ENCODE assay signal across 16 cellular contexts in the genomic region with DNA sequence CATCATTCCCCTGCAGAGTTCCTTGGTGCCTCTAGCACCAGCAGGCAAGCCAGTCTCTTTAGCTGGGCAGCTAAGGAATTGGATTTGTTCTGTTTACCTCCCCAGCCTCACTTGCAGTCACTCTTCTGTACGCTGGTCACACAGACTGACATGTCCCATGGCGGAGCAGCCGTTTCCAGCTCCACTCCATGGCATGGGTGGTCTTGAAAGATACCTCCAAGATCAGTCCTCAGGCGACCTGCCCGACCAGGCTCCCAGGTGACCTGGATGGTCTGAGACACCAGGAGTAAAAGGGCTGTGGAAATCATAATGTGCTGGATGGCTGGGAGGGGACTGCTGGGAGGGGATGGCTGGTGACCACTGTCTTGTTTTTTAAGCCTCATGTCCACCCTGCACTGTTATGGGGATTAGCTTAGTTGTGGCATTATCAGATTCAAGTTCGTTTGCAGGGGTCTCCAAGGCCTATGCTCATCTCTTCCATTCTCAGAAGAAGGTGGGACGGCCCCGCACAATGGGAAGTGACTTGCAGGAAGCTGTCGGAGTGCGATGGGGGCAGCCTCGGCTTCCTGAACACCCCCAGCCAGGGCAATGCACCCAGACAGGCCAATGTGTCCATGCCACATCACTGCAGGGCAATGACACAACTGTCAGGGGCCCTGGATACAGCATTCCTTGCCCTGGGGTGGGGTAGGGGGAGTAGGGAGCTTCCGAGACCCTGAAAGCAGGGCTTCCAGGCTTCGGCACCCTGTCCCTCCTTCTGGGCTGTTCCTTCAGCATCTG.
DNase-seq lines count a peak whose midpoint lies in the region; ATAC-seq, FAIRE-seq and TF ChIP-seq lines count a peak whose summit lies in the region.
"Had no signal": no experiment of that assay in that cellular context is flagged by ENCODE, and none has a peak within 500 bp of the region (broad histone marks: within the 10 kb centered on the region; RNA-seq: fewer than 3 reads in every experiment).

No MANE protein-coding gene starts in this region.

- H2BK5ac ChIP-seq in IMR-90 (ENCODE audit: low read depth, low read length, poor library complexity, severe bottlenecking) (no peak overlapping the region), H1 (ENCODE audit: low read depth, low read length) (no peak overlapping the region), neuronal stem cell (ENCODE audit: low read length) (no peak overlapping the region)

- no peak for TF ChIP-seq CTCF in IMR-90 (conservative IDR thresholded peaks at IDR 0.05; ENCODE audit: low read depth, low read length)
- TF ChIP-seq CTCF in H1 (IDR thresholded peaks at IDR 0.05; ENCODE audit: control extremely low read depth in 1 of 3, insufficient read depth in 1 of 3, low read depth in 1 of 3, low read length in 3 of 3): no peak

- H2BK120ac ChIP-seq in IMR-90 (ENCODE audit: low read depth, low read length): no peak overlapping the region
- no peak overlapping the region for H2BK120ac ChIP-seq in H1 (replicated peaks; ENCODE audit: low read depth, low read length)
- no peak overlapping the region for H2BK120ac ChIP-seq in neuronal stem cell (ENCODE audit: low read depth, low read length)

- POLR2A ChIA-PET in IMR-90 (lab: Charles Lee; ENCODE audit: unreplicated experiment) (no interaction called here), H1 (lab: Charles Lee; ENCODE audit: partially characterized antibody) (no interaction called here)

- H3K23ac ChIP-seq in IMR-90 (ENCODE audit: low read depth, low read length) (no peak overlapping the region), H1 (ENCODE audit: insufficient read length) (no peak overlapping the region), neuronal stem cell (ENCODE audit: low read depth, low read length, poor library complexity) (no peak overlapping the region)

- no peaks in the 10 kb centered on the region for H3K79me2 ChIP-seq in H1 (ENCODE audit: control insufficient read depth in 1 of 2, insufficient read depth in 2 of 2, low read length in 2 of 2)

- H4K8ac ChIP-seq in IMR-90 (ENCODE audit: low read depth in 2 of 2, low read length in 2 of 2): no peak overlapping the region
- peak overlapping the region; percentile 63; the same call in 1 of the 2 replicates for H4K8ac ChIP-seq in H1 (ENCODE audit: extremely low read depth, insufficient read depth, low read length)
- no peak overlapping the region for H4K8ac ChIP-seq in neuronal stem cell (ENCODE audit: low read depth, low read length)

- no peak for DNase-seq in IMR-90
- DNase-seq in H1 (ENCODE audit: low read depth in 1 of 2, low spot score in 2 of 2): no peak
- no peak for DNase-seq in neuronal stem cell (ENCODE audit: low spot score)
- no peak for DNase-seq in NCI-H748 treated with DMSO at 0.1 percent for 48 hours (lab: John Stamatoyannopoulos, UW)
- no peak for DNase-seq in Kasumi-1 (lab: John Stamatoyannopoulos, UW)
- DNase-seq in NOMO-1 treated with DMSO at 0.1 percent for 48 hours (lab: John Stamatoyannopoulos, UW; ENCODE audit: unreplicated experiment): no peak
- DNase-seq: C1 segment of cervical spinal cord; CD4-positive, alpha-beta memory T cell; COR-L47; DMS153; DND-41; GM23248; H9 had no signal

- H3K27me3 ChIP-seq in IMR-90 (ENCODE audit: control insufficient read depth, insufficient read depth, low read length) (no peaks in the 10 kb centered on the region), H1 (replicated peaks in 1 of 4; ENCODE audit: control insufficient read depth in 3 of 4, extremely low read depth in 1 of 4, insufficient read depth in 3 of 4, low read length in 3 of 4) (no peaks in the 10 kb centered on the region; a peak in 1 of 7 replicates), neuronal stem cell (ENCODE audit: control insufficient read depth in 3 of 3, insufficient read depth in 3 of 3, low read depth in 1 of 3, low read length in 3 of 3) (no peaks in the 10 kb centered on the region)

- H3K27ac ChIP-seq in IMR-90 (ENCODE audit: insufficient read depth, low read length): no peak overlapping the region
- H3K27ac ChIP-seq in H1 (ENCODE audit: low read depth, low read length): no peak overlapping the region
- no peak overlapping the region for H3K27ac ChIP-seq in neuronal stem cell (replicated peaks; ENCODE audit: low read length)
- H3K27ac ChIP-seq: GM23248 had no signal

- H3K4me3 ChIP-seq in IMR-90 (ENCODE audit: insufficient read depth, low read depth, low read length): no peak overlapping the region
- H3K4me3 ChIP-seq in H1 (ENCODE audit: extremely low read depth in 1 of 4, insufficient read depth in 2 of 4, low read depth in 3 of 4, low read length in 4 of 4): no peak overlapping the region
- no peak overlapping the region for H3K4me3 ChIP-seq in neuronal stem cell (ENCODE audit: low read length in 2 of 2)
- H3K4me3 ChIP-seq: GM23248 had no signal

- no peak overlapping the region for H3K4me2 ChIP-seq in IMR-90 (ENCODE audit: low read depth, low read length)
- no peak overlapping the region for H3K4me2 ChIP-seq in H1 (ENCODE audit: insufficient read depth in 1 of 2, low read depth in 2 of 2, low read length in 2 of 2)
- no peak overlapping the region for H3K4me2 ChIP-seq in neuronal stem cell (ENCODE audit: insufficient read depth, low read length, poor library complexity, severe bottlenecking)

- H3K56ac ChIP-seq in IMR-90 (ENCODE audit: extremely low read depth, insufficient read depth, low read length) (no peak overlapping the region), H1 (replicated peaks; ENCODE audit: insufficient read length, low read depth, low read length) (no peak overlapping the region)

- in situ Hi-C loops in IMR-90 (cut with MboI; ENCODE audit: low sequenced_read_pairs): no loop called here

- no TSS peak for BruUV-seq in IMR-90 (replicated peaks; lab: Mats Ljungman, UMichigan)

- no peak overlapping the region for H3K9ac ChIP-seq in IMR-90 (ENCODE audit: low read depth, low read length)
- H3K9ac ChIP-seq in H1 (replicated peaks in 1 of 4; ENCODE audit: extremely low read depth in 1 of 4, low read depth in 3 of 4, low read length in 3 of 4): no peak overlapping the region
- H3K9ac ChIP-seq in neuronal stem cell (ENCODE audit: low read depth, low read length, poor library complexity): no peak overlapping the region
- H3K9ac ChIP-seq: GM23248 had no signal

- H3K14ac ChIP-seq in IMR-90 (replicated peaks; ENCODE audit: low read depth, low read length) (no peak overlapping the region), H1 (ENCODE audit: insufficient read length) (no peak overlapping the region), neuronal stem cell (ENCODE audit: low read length) (no peak overlapping the region)

- H3K4ac ChIP-seq in IMR-90 (ENCODE audit: low read depth, low read length): no peak overlapping the region
- no peak overlapping the region for H3K4ac ChIP-seq in H1 (replicated peaks; ENCODE audit: insufficient read length, low read depth, low read length)
- H3K4ac ChIP-seq in neuronal stem cell (ENCODE audit: low read length): no peak overlapping the region

- no peak overlapping the region for H2BK15ac ChIP-seq in IMR-90 (ENCODE audit: low read depth, low read length)
- no peak overlapping the region for H2BK15ac ChIP-seq in H1 (ENCODE audit: low read length)
- H2BK15ac ChIP-seq in neuronal stem cell (ENCODE audit: low read length): no peak overlapping the region

- TF ChIP-seq RAD21 in IMR-90 (IDR thresholded peaks at IDR 0.05; ENCODE audit: low read length) (no peak), H1 (IDR thresholded peaks at IDR 0.05 in 1 of 2, conservative IDR thresholded peaks at IDR 0.05 in 1 of 2; ENCODE audit: low read depth in 2 of 2, low read length in 2 of 2) (no peak)

- H2BK12ac ChIP-seq in H1 (ENCODE audit: low read depth, low read length): no peak overlapping the region
- peak overlapping the region; percentile 42 for H2BK12ac ChIP-seq in neuronal stem cell (ENCODE audit: low read length)

- H4K20me1 ChIP-seq in IMR-90 (ENCODE audit: insufficient read depth, low read length) (no peaks in the 10 kb centered on the region), H1 (replicated peaks in 1 of 2; ENCODE audit: control insufficient read depth in 1 of 2, insufficient read depth in 2 of 2, low read length in 2 of 2) (no peaks in the 10 kb centered on the region)

- TF ChIP-seq POLR2A in IMR-90 (IDR thresholded peaks at IDR 0.05; ENCODE audit: low read depth, low read length): no peak
- no peak for TF ChIP-seq POLR2A in H1 (IDR thresholded peaks at IDR 0.05; ENCODE audit: control extremely low read depth in 1 of 2, low read depth in 2 of 2, low read length in 2 of 2)

- H2AFZ ChIP-seq in IMR-90 (replicated peaks; ENCODE audit: low read length, poor library complexity): peak overlapping the region; percentile 32
- H2AFZ ChIP-seq in H1 (ENCODE audit: low read length): no peak overlapping the region
- H2AFZ ChIP-seq in neuronal stem cell (ENCODE audit: low read length): no peak overlapping the region
- H2AFZ ChIP-seq: GM23248 had no signal

- WGBS in IMR-90 (ENCODE audit: extremely low coverage in 2 of 2, insufficient read length in 1 of 2), 2 experiments: 65% methylated on average over 2 of the region's 13 CpGs; no CpG with 5 or more reads in 1 of the 2 experiments
- whole genome bisulfite sequencing in H1 (ENCODE audit: extremely low coverage in 1 of 2, insufficient coverage in 1 of 2, insufficient read length in 1 of 2, insufficient replicate concordance in 2 of 2, low coverage in 1 of 2, low lambda C conversion rate in 2 of 2, missing lambda C conversion rate in 1 of 2), 2 experiments: 94% methylated on average over 13 of the region's 13 CpGs; no CpG with 5 or more reads in 1 of the 2 experiments
- no CpG with 5 or more reads among the region's 13 CpGs for WGBS in neuronal stem cell (ENCODE audit: extremely low coverage in 2 of 2, insufficient read length in 2 of 2, insufficient replicate concordance in 1 of 2), 2 donors

- no peak overlapping the region for H2AK9ac ChIP-seq in IMR-90 (replicated peaks; ENCODE audit: low read depth, low read length, poor library complexity)

- H3K9me3 ChIP-seq in IMR-90 (ENCODE audit: control insufficient read depth, insufficient read depth, low read length) (peaks cover 42% of the 10 kb centered on the region), H1 (ENCODE audit: insufficient read depth in 2 of 2, low read depth in 1 of 2, low read length in 1 of 2) (no peaks in the 10 kb centered on the region), neuronal stem cell (replicated peaks in 1 of 2; ENCODE audit: control insufficient read depth in 2 of 2, insufficient read depth in 1 of 2, low read depth in 1 of 2, low read length in 2 of 2) (no peaks in the 10 kb centered on the region)

- dilution Hi-C loops in IMR-90 (cut with HindIII; ENCODE audit: low sequenced_read_pairs, unreplicated experiment): no loop called here

- no peak for ATAC-seq in IMR-90 (ENCODE audit: low read depth)
- ATAC-seq: HCT116 had no signal

- H3K9me1 ChIP-seq in IMR-90 (ENCODE audit: insufficient read depth, low read length): no peaks in the 10 kb centered on the region

- H4K91ac ChIP-seq in IMR-90 (ENCODE audit: insufficient read depth, low read depth, low read length): no peak overlapping the region
- H4K91ac ChIP-seq in H1 (replicated peaks; ENCODE audit: insufficient read length, low read length): no peak overlapping the region
- H4K91ac ChIP-seq in neuronal stem cell (ENCODE audit: low read depth, low read length, poor library complexity): no peak overlapping the region

- CTCF ChIA-PET in IMR-90 (lab: Yijun Ruan, JAX) (no interaction called here), H1 (lab: Charles Lee; ENCODE audit: partially characterized antibody) (interaction anchor here (0.8 to 3.4 kb wide), 8 partner anchors 9 to 829 kb away, joined by 3 to 19 read pairs (median 3); a partner anchor contains a TSS)

- intact Hi-C loops in IMR-90 (cut with micrococcal nuclease): no loop called here

- no peak overlapping the region for H2AK5ac ChIP-seq in IMR-90 (ENCODE audit: low read depth, low read length)
- no peak overlapping the region for H2AK5ac ChIP-seq in H1 (ENCODE audit: low read depth, low read length)
- peak overlapping the region; percentile 22 for H2AK5ac ChIP-seq in neuronal stem cell (ENCODE audit: low read depth, low read length)

- H3K18ac ChIP-seq in IMR-90 (ENCODE audit: low read depth, low read length): no peak overlapping the region
- H3K18ac ChIP-seq in H1 (ENCODE audit: extremely low read depth, low read length): no peak overlapping the region
- H3K18ac ChIP-seq in neuronal stem cell (ENCODE audit: low read length): peak overlapping the region; percentile 54

- H3K36me3 ChIP-seq in IMR-90 (ENCODE audit: control insufficient read depth, insufficient read depth, low read length) (no peaks in the 10 kb centered on the region), H1 (ENCODE audit: control insufficient read depth in 2 of 4, insufficient read depth in 4 of 4, low read length in 3 of 4) (no peaks in the 10 kb centered on the region), neuronal stem cell (replicated peaks in 1 of 2; ENCODE audit: control insufficient read depth in 2 of 2, insufficient read depth in 2 of 2, low read length in 2 of 2) (no peaks in the 10 kb centered on the region)

- no peaks in the 10 kb centered on the region for H3K4me1 ChIP-seq in IMR-90 (ENCODE audit: control insufficient read depth, insufficient read depth, low read length)
- H3K4me1 ChIP-seq in H1 (replicated peaks in 1 of 4; ENCODE audit: control insufficient read depth in 3 of 4, insufficient read depth in 4 of 4, low read length in 3 of 4): no peaks in the 10 kb centered on the region
- H3K4me1 ChIP-seq in neuronal stem cell (ENCODE audit: control insufficient read depth in 2 of 2, insufficient read depth in 1 of 2, low read depth in 1 of 2, low read length in 2 of 2): peaks cover 11 to 25% of the 10 kb centered on the region in 2 donors

- no peak for TF ChIP-seq EP300 in H1 (IDR thresholded peaks at IDR 0.05; ENCODE audit: borderline replicate concordance in 1 of 2, low read depth in 2 of 2, low read length in 2 of 2)

- no peak overlapping the region for H4K5ac ChIP-seq in IMR-90 (ENCODE audit: low read depth, low read length)
- H4K5ac ChIP-seq in H1 (ENCODE audit: insufficient read length, low read depth, low read length): no peak overlapping the region

- H3K23me2 ChIP-seq in H1 (ENCODE audit: low read depth, low read length): peaks cover 8% of the 10 kb centered on the region; the same call in 1 of the 2 replicates

- H3K79me1 ChIP-seq in IMR-90 (ENCODE audit: low read depth in 1 of 2, low read length in 2 of 2): no peaks in the 10 kb centered on the region
- no peaks in the 10 kb centered on the region for H3K79me1 ChIP-seq in H1 (ENCODE audit: low read depth, low read length)
- H3K79me1 ChIP-seq in neuronal stem cell (ENCODE audit: low read depth, low read length): no peaks in the 10 kb centered on the region

- H2BK20ac ChIP-seq in IMR-90 (ENCODE audit: low read depth, low read length) (no peak overlapping the region), H1 (ENCODE audit: low read length) (no peak overlapping the region)

- FAIRE-seq in H1 (lab: Jason Lieb, UNC): no peak
- FAIRE-seq: G401.6, GM12892 had no signal
